In genomic region chr9:131589993-131590392, GRCh38 we compare ENCODE assay signal across 22 cellular contexts.
DNase-seq lines count a peak whose midpoint lies in the region; ATAC-seq lines count a peak whose summit lies in the region.
"Had no signal": no experiment of that assay in that cellular context is flagged by ENCODE, and none has a peak within 500 bp of the region (broad histone marks: within the 10 kb centered on the region; RNA-seq: fewer than 3 reads in every experiment).

No MANE protein-coding gene starts in this region.

- ATAC-seq in stimulated activated naive CD8-positive, alpha-beta T cell treated with anti-CD3 and anti-CD28 coated beads, Interleukin-15, Interleukin-2, amounts not matched to agents 100 U/mL and 50 U/mL, for 24 hours: no peak
- no peak for ATAC-seq in effector memory CD8-positive, alpha-beta T cell (replicated peaks)
- ATAC-seq in stimulated activated naive B cell treated with anti-CD40 and anti-IgM and Interleukin-4, amounts not matched to agents 10 μg/mL and 1 μg/mL and 100 μg/mL, for 72 hours (replicated peaks): no peak
- ATAC-seq in GM18870 (IDR thresholded peaks at IDR 0.05; ENCODE audit: unreplicated experiment): no peak
- ATAC-seq: upper lobe of right lung, WTC11 had no signal

- no peaks in the 10 kb centered on the region for H3K9me3 Mint-ChIP-seq in T-helper 1 cell treated with Interleukin-12 subunit alpha and Interleukin-12 subunit beta and Interleukin-4 antibody, amounts not matched to agents 30 μg/mL and 1 μg/mL, for 36 hours
- no peaks in the 10 kb centered on the region for H3K9me3 Mint-ChIP-seq in stimulated activated naive CD8-positive, alpha-beta T cell treated with anti-CD3 and anti-CD28 coated beads, Interleukin-15, Interleukin-2, amounts not matched to agents 100 ng/mL and 50 ng/mL, for 24 hours
- no peaks in the 10 kb centered on the region for H3K9me3 Mint-ChIP-seq in effector memory CD8-positive, alpha-beta T cell
- H3K9me3 Mint-ChIP-seq in stimulated activated naive B cell treated with anti-CD40 and anti-IgM and Interleukin-4, amounts not matched to agents 10 μg/mL and 1 μg/mL and 100 μg/mL, for 72 hours: no peaks in the 10 kb centered on the region
- H3K9me3 Mint-ChIP-seq: activated T-cell treated with anti-CD3 and anti-CD28 coated beads, Interleukin-2, amount 50 U/mL, for 4 hours; WTC11 had no signal

- H3K4me3 Mint-ChIP-seq in T-helper 1 cell treated with Interleukin-12 subunit alpha and Interleukin-12 subunit beta and Interleukin-4 antibody, amounts not matched to agents 30 μg/mL and 1 μg/mL, for 36 hours: no peak overlapping the region
- H3K4me3 Mint-ChIP-seq in stimulated activated naive CD8-positive, alpha-beta T cell treated with anti-CD3 and anti-CD28 coated beads, Interleukin-15, Interleukin-2, amounts not matched to agents 100 ng/mL and 50 ng/mL, for 24 hours: no peak overlapping the region
- no peak overlapping the region for H3K4me3 Mint-ChIP-seq in effector memory CD8-positive, alpha-beta T cell
- H3K4me3 Mint-ChIP-seq in stimulated activated naive B cell treated with anti-CD40 and anti-IgM and Interleukin-4, amounts not matched to agents 10 μg/mL and 1 μg/mL and 100 μg/mL, for 72 hours: peak overlapping the region in 1 of 2 donors; percentile 22
- H3K4me3 Mint-ChIP-seq: activated T-cell treated with anti-CD3 and anti-CD28 coated beads, Interleukin-2, amount 50 U/mL, for 4 hours; WTC11 had no signal

- DNase-seq in T-helper 1 cell (no peak), COLO668 (lab: John Stamatoyannopoulos, UW; ENCODE audit: unreplicated experiment) (no peak)
- DNase-seq in stimulated activated naive CD8-positive, alpha-beta T cell treated with anti-CD3 and anti-CD28 coated beads, Interleukin-15, Interleukin-2, amounts not matched to agents 100 U/mL and 50 U/mL, for 24 hours: no peak
- DNase-seq in effector memory CD8-positive, alpha-beta T cell: no peak
- no peak for DNase-seq in stimulated activated naive B cell treated with anti-CD40 and anti-IgM and Interleukin-4, amounts not matched to agents 10 μg/mL and 1 μg/mL and 100 μg/mL, for 72 hours
- DNase-seq: activated T-cell treated with anti-CD3 and anti-CD28 coated beads, Interleukin-2, amount 50 U/mL, for 4 hours; COR-L47; DMS79 treated with DMSO at 0.1 percent for 48 hours; effector memory CD4-positive, alpha-beta T cell; foreskin fibroblast; H7; mesendoderm; NCI-H1092; NCI-H1930; NCI-H526 treated with DMSO at 0.1 percent for 48 hours; occipital lobe; SK-N-SH; upper lobe of right lung had no signal

- H3K27me3 Mint-ChIP-seq in T-helper 1 cell treated with Interleukin-12 subunit alpha and Interleukin-12 subunit beta and Interleukin-4 antibody, amounts not matched to agents 30 μg/mL and 1 μg/mL, for 36 hours (ENCODE audit: low read depth): no peaks in the 10 kb centered on the region
- no peaks in the 10 kb centered on the region for H3K27me3 Mint-ChIP-seq in stimulated activated naive CD8-positive, alpha-beta T cell treated with anti-CD3 and anti-CD28 coated beads, Interleukin-15, Interleukin-2, amounts not matched to agents 100 ng/mL and 50 ng/mL, for 24 hours
- no peaks in the 10 kb centered on the region for H3K27me3 Mint-ChIP-seq in effector memory CD8-positive, alpha-beta T cell
- no peaks in the 10 kb centered on the region for H3K27me3 Mint-ChIP-seq in stimulated activated naive B cell treated with anti-CD40 and anti-IgM and Interleukin-4, amounts not matched to agents 10 μg/mL and 1 μg/mL and 100 μg/mL, for 72 hours

- peak overlapping the region; percentile 70 for H3K27ac Mint-ChIP-seq in T-helper 1 cell treated with Interleukin-12 subunit alpha and Interleukin-12 subunit beta and Interleukin-4 antibody, amounts not matched to agents 30 μg/mL and 1 μg/mL, for 36 hours
- peak overlapping the region; percentile 46 for H3K27ac Mint-ChIP-seq in stimulated activated naive CD8-positive, alpha-beta T cell treated with anti-CD3 and anti-CD28 coated beads, Interleukin-15, Interleukin-2, amounts not matched to agents 100 ng/mL and 50 ng/mL, for 24 hours
- H3K27ac Mint-ChIP-seq in effector memory CD8-positive, alpha-beta T cell: peak overlapping the region; percentile 87 to 89
- H3K27ac Mint-ChIP-seq in stimulated activated naive B cell treated with anti-CD40 and anti-IgM and Interleukin-4, amounts not matched to agents 10 μg/mL and 1 μg/mL and 100 μg/mL, for 72 hours: peak overlapping the region; percentile 91
- H3K27ac Mint-ChIP-seq: WTC11 had no signal

- H3K36me3 Mint-ChIP-seq in T-helper 1 cell treated with Interleukin-12 subunit alpha and Interleukin-12 subunit beta and Interleukin-4 antibody, amounts not matched to agents 30 μg/mL and 1 μg/mL, for 36 hours (ENCODE audit: low read depth): peaks cover 44% of the 10 kb centered on the region
- H3K36me3 Mint-ChIP-seq in stimulated activated naive CD8-positive, alpha-beta T cell treated with anti-CD3 and anti-CD28 coated beads, Interleukin-15, Interleukin-2, amounts not matched to agents 100 ng/mL and 50 ng/mL, for 24 hours (ENCODE audit: low read depth): peaks cover 46% of the 10 kb centered on the region
- peaks cover 60% of the 10 kb centered on the region for H3K36me3 Mint-ChIP-seq in effector memory CD8-positive, alpha-beta T cell (ENCODE audit: insufficient read depth)
- H3K36me3 Mint-ChIP-seq in stimulated activated naive B cell treated with anti-CD40 and anti-IgM and Interleukin-4, amounts not matched to agents 10 μg/mL and 1 μg/mL and 100 μg/mL, for 72 hours: peaks cover 49 to 83% of the 10 kb centered on the region in 2 donors

- peaks cover 43% of the 10 kb centered on the region for H3K4me1 Mint-ChIP-seq in T-helper 1 cell treated with Interleukin-12 subunit alpha and Interleukin-12 subunit beta and Interleukin-4 antibody, amounts not matched to agents 30 μg/mL and 1 μg/mL, for 36 hours (ENCODE audit: low read depth)
- peaks cover 37% of the 10 kb centered on the region for H3K4me1 Mint-ChIP-seq in stimulated activated naive CD8-positive, alpha-beta T cell treated with anti-CD3 and anti-CD28 coated beads, Interleukin-15, Interleukin-2, amounts not matched to agents 100 ng/mL and 50 ng/mL, for 24 hours (ENCODE audit: low read depth)
- H3K4me1 Mint-ChIP-seq in effector memory CD8-positive, alpha-beta T cell (ENCODE audit: low read depth in 2 of 2): peaks cover 44 to 45% of the 10 kb centered on the region in 2 donors
- H3K4me1 Mint-ChIP-seq in stimulated activated naive B cell treated with anti-CD40 and anti-IgM and Interleukin-4, amounts not matched to agents 10 μg/mL and 1 μg/mL and 100 μg/mL, for 72 hours: peaks cover 50 to 69% of the 10 kb centered on the region in 2 donors
- H3K4me1 Mint-ChIP-seq: WTC11 had no signal
